ENCODE assay signal across 8 cellular contexts in the genomic region with DNA sequence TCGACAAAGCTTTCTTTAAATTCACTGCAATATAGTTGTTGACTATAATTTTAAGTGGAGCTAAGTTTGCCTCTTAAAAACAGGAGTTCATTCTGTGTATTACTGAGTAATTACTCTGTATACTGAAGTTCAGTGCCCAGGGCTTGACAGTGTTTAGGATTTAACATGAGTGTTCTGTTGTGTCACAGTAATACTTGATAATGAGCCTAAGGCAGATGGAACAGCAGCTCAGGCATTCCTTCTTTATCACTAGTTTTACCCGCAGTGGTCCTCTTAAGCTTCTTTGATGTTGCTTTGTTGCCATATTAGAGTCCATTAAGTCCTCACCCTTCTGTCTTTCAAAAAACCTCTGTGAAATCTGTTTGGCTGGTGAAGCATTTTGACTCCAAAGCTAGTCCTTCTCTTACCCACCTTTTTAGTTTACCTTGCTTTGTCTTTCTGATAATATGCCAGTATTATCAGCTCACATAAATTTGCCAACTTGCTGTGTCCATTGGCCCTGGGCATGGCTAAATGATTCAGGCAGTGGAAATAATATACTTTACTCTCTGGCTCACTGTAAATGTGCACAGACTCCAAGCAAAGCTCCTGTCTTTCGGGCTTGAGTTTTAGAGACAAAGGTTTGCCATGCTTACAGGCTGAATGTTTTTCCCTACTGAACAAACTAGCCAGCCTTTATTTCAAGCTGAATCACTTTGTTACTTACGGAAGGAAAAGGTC. TPM values are rescaled to one million over a fixed set of nuclear protein-coding genes. Genes with fewer than 3 reads are reported as not detected.
DNase-seq lines count a peak whose midpoint lies in the region; ATAC-seq and TF ChIP-seq lines count a peak whose summit lies in the region.

No MANE protein-coding gene starts in this region.

- TF ChIP-seq CTCF in GM23338 (conservative IDR thresholded peaks at IDR 0.05; ENCODE audit: low read depth in 2 of 2) (no peak), sigmoid colon (IDR thresholded peaks at IDR 0.05) (no peak)

- TF ChIP-seq EP300 in sigmoid colon (IDR thresholded peaks at IDR 0.05), result no peak

- peaks cover 65% of the 10 kb centered on the region for H3K79me2 ChIP-seq in GM23338 (replicated peaks; ENCODE audit: insufficient read depth)

- H3K9me2 ChIP-seq in GM23338 (ENCODE audit: insufficient read depth), result no peaks in the 10 kb centered on the region

- no peak overlapping the region for H2AFZ ChIP-seq in GM23338

- peaks cover 7% of the 10 kb centered on the region; the same call in 1 of the 2 replicates for H4K20me1 ChIP-seq in GM23338 (replicated peaks; ENCODE audit: insufficient read depth)

- H3K27ac ChIP-seq in GM23338 (ENCODE audit: low read depth), result peak overlapping the region; percentile 7; the same call in 1 of the 2 replicates
- H3K27ac ChIP-seq in SK-N-MC, result peak overlapping the region; percentile 87
- H3K27ac ChIP-seq in sigmoid colon, result peak overlapping the region; percentile 25 to 57 (median 48)

- no peaks in the 10 kb centered on the region for H3F3A ChIP-seq in GM23338 (replicated peaks; ENCODE audit: low read depth)

- H3K4me1 ChIP-seq in GM23338 (ENCODE audit: insufficient read depth) (no peaks in the 10 kb centered on the region), sigmoid colon (peaks cover 0 to 62% (median 40%) of the 10 kb centered on the region in 4 donors)

- H3K4me1 Mint-ChIP-seq in GM23338, result peaks cover 17% of the 10 kb centered on the region

- peak overlapping the region; percentile 15; the same call in 1 of the 2 replicates for H3K27ac Mint-ChIP-seq in GM23338

- H3K9me3 ChIP-seq in SK-N-MC (ENCODE audit: low read depth, low read length) (peaks cover 11% of the 10 kb centered on the region; the same call in 1 of the 2 replicates), sigmoid colon (no peaks in the 10 kb centered on the region), MG63 (0 out of 2 replicates have a peak, but pooled peaks cover 4% of the 10 kb centered on the region)

- H3K36me3 Mint-ChIP-seq in GM23338 (ENCODE audit: low read depth), result peaks cover 11% of the 10 kb centered on the region; the same call in 2 of the 3 replicates

- TF ChIP-seq POLR2A in sigmoid colon (IDR thresholded peaks at IDR 0.05), result no peak

- H3K4me2 ChIP-seq in GM23338, result no peak overlapping the region

- H3K27me3 ChIP-seq in GM23338 (ENCODE audit: insufficient read depth) (no peaks in the 10 kb centered on the region), sigmoid colon (no peaks in the 10 kb centered on the region), MG63 (no peaks in the 10 kb centered on the region)

- no peak for ATAC-seq in GM23338

- no peak overlapping the region for H3K4me3 Mint-ChIP-seq in GM23338

- H3K36me3 ChIP-seq in GM23338 (ENCODE audit: insufficient read depth), result no peaks in the 10 kb centered on the region; the same call in 1 of the 2 replicates
- peaks cover 60% of the 10 kb centered on the region for H3K36me3 ChIP-seq in SK-N-MC (ENCODE audit: insufficient read depth, low read length)
- peaks cover 0 to 19% (median 0%) of the 10 kb centered on the region in 4 donors for H3K36me3 ChIP-seq in sigmoid colon
- peaks cover 46% of the 10 kb centered on the region for H3K36me3 ChIP-seq in MG63

- DNase-seq in GM23338 (ENCODE audit: low spot score) (no peak), SK-N-MC (ENCODE audit: low read depth, low spot score) (no peak), foreskin melanocyte (peak; percentile 15), sigmoid colon (no peak), MG63 (no peak), SHP77 treated with DMSO at 0.1 percent for 48 hours (lab: John Stamatoyannopoulos, UW) (no peak), ureter (ENCODE audit: low spot score) (no peak)
- no peak for DNase-seq in central memory CD4-positive, alpha-beta T cell

- H3K4me3 ChIP-seq in GM23338 (no peak overlapping the region), SK-N-MC (peak overlapping the region; percentile 41), sigmoid colon (no peak overlapping the region), MG63 (no peak overlapping the region)

- no peaks in the 10 kb centered on the region for H3K27me3 Mint-ChIP-seq in GM23338 (ENCODE audit: insufficient read depth, low read depth, poor library complexity)

- H3K9me3 Mint-ChIP-seq in GM23338, result no peaks in the 10 kb centered on the region

- H3K9ac ChIP-seq in SK-N-MC (ENCODE audit: insufficient read length), result peak overlapping the region; percentile 49

- 29 to 37% methylated on average over 4 of the region's 4 CpGs for WGBS in sigmoid colon, 2 donors

- intact Hi-C loops in sigmoid colon (cut with DNase I), result no loop called here

TF ChIP-seq in GM23338, 12 proteins besides CTCF, POLR2A, EP300 and RAD21 (continues in another document):
- TF ChIP-seq CREB1 (CRISPR knock-in tag; IDR thresholded peaks at IDR 0.05; ENCODE audit: low read depth) (no peak), ZNF331 (CRISPR knock-in tag; IDR thresholded peaks at IDR 0.05; ENCODE audit: low read depth) (no peak), NANOG (IDR thresholded peaks at IDR 0.05; ENCODE audit: borderline replicate concordance) (no peak)

RNA-seq across cellular contexts. Expression of a gene that starts 17.7 kb away (rescaled TPM):
- total RNA-seq in GM23338 (2014; rRNA removed; shearing (Covaris generic)), result 44.4 and 47.5 TPM in 2 replicates
- polyA plus RNA-seq in GM23338 (2016; fragmentation: Nextera tagmentation; extraction: Ambion mirVana) (13.6 and 14.3 TPM in 2 replicates), sigmoid colon (10 to 100 TPM; 13.8 to 16.9 (median 16.6) TPM)
- total RNA-seq in sigmoid colon (10 to 100 TPM; 47.2 to 57.1 (median 49.9) TPM), ureter (73.2 TPM)
- total RNA-seq in MG63 (2014; rRNA removed; shearing (Covaris generic); ENCODE audit: low replicate concordance), result 8.5 and 14.3 TPM in 2 replicates

RNA-seq across cellular contexts. Expression of a gene that starts 32.4 kb away (rescaled TPM):
- 69.9 and 73.6 TPM in 2 replicates for total RNA-seq in GM23338 (2014; rRNA removed; shearing (Covaris generic))
- polyA plus RNA-seq in GM23338 (2016; fragmentation: Nextera tagmentation; extraction: Ambion mirVana) (42.8 and 44.7 TPM in 2 replicates), sigmoid colon (10 to 100 TPM; 14.1 to 23.8 (median 21.0) TPM)
- total RNA-seq in sigmoid colon (100 to 1,000 TPM in 3 of 4 donors, 10 to 100 TPM in 1; 94.0 to 149 (median 132) TPM), ureter (43.5 TPM)
- total RNA-seq in MG63 (2014; rRNA removed; shearing (Covaris generic); ENCODE audit: low replicate concordance), result 2.2 and 2.7 TPM in 2 replicates

RNA-seq across cellular contexts. Expression of a gene that starts 41.7 kb away (rescaled TPM):
- total RNA-seq in GM23338 (2014; rRNA removed; shearing (Covaris generic)), result 8.7 and 9.7 TPM in 2 replicates
- polyA plus RNA-seq in GM23338 (2016; fragmentation: Nextera tagmentation; extraction: Ambion mirVana) (6.3 and 6.9 TPM in 2 replicates), sigmoid colon (1 to 10 TPM; 1.8 to 4.9 (median 2.4) TPM)
- total RNA-seq in sigmoid colon (1 to 10 TPM; 4.3 to 4.9 (median 4.4) TPM), ureter (5.3 TPM)
- 11.6 and 11.8 TPM in 2 replicates for total RNA-seq in MG63 (2014; rRNA removed; shearing (Covaris generic); ENCODE audit: low replicate concordance)

RNA-seq across cellular contexts. Expression of a gene that starts 42.2 kb away (rescaled TPM):
- total RNA-seq in GM23338 (2014; rRNA removed; shearing (Covaris generic)), result 12.7 and 13.4 TPM in 2 replicates
- polyA plus RNA-seq in GM23338 (2016; fragmentation: Nextera tagmentation; extraction: Ambion mirVana) (4.4 and 7.5 TPM in 2 replicates), sigmoid colon (10 to 100 TPM in 1 of 3 donors, 1 to 10 TPM in 2; 4.8 to 21.3 (median 7.9) TPM)
- total RNA-seq in sigmoid colon (10 to 100 TPM in 2 of 4 donors, 1 to 10 TPM in 2; 6.2 to 15.5 (median 10.8) TPM), ureter (31.6 TPM)
- 12.3 and 12.7 TPM in 2 replicates for total RNA-seq in MG63 (2014; rRNA removed; shearing (Covaris generic); ENCODE audit: low replicate concordance)

RNA-seq across cellular contexts. Expression of a gene that starts 59.4 kb away (rescaled TPM):
- 0.78 TPM in 1 of 2 replicates, not detected in the other for total RNA-seq in GM23338 (2014; rRNA removed; shearing (Covaris generic))
- 0.40 TPM in 1 of 2 replicates, not detected in the other for polyA plus RNA-seq in GM23338 (2016; fragmentation: Nextera tagmentation; extraction: Ambion mirVana)
- total RNA-seq in sigmoid colon, result under 1 TPM; under 0.01 to 0.49 (median 0.34) TPM
- 10 to 100 TPM; 63.1 to 87.9 (median 85.8) TPM for polyA plus RNA-seq in sigmoid colon
- 0.03 and 1.2 TPM in 2 replicates for total RNA-seq in MG63 (2014; rRNA removed; shearing (Covaris generic); ENCODE audit: low replicate concordance)
- total RNA-seq in ureter, result 8.0 TPM

Comparison
In these comparisons a context has a peak if more than half of its experiments do, and no peak if none do; other contexts are left out.
1. H3K27ac ChIP-seq: peak in every context shown above with its lines; median percentile 87 in SK-N-MC; 48 in sigmoid colon; 7 in GM23338.
2. RNA of a gene that starts 32.4 kb away (total RNA-seq): 94.0 to 149 TPM in sigmoid colon, 69.9 to 73.6 TPM in GM23338 and 43.5 TPM in ureter (single experiment); 2.2 to 2.7 TPM in MG63; every median in the first group is over 10 times any median in the second.